In the genomic region with DNA sequence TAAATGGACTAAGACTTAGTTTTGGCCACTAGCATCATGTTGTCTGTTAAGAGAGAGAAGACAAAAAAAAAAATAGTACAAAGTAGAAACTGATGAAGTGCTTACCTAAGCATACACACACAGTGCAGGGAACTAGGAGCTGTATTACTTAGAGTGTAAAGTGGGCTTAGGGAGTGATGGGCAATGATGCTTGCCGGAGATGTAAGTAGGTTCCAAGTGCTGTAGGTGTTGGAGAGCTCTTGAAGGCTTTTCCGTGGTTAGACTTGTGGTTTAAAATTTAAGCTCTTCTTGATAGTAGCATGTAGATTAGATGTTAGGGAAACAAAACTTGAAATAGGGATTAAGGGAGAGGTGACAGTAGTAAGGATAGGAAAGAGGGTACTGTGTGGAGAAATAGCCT, we compare ENCODE assay signal across 8 cellular contexts. TPM values are rescaled to one million over a fixed set of nuclear protein-coding genes. Genes with fewer than 3 reads are reported as not detected.
DNase-seq lines count a peak whose midpoint lies in the region; ATAC-seq and TF ChIP-seq lines count a peak whose summit lies in the region.

No MANE protein-coding gene starts in this region.

- peaks cover 24 to 36% (median 33%) of the 10 kb centered on the region in 11 experiments for H3K9me3 ChIP-seq in BLaER1 treated with 17β-estradiol and CSF1 and Interleukin-3, amounts not matched to agents 10 nM and 100 nM (replicated peaks in 1 of 11)
- peaks cover 18% of the 10 kb centered on the region for H3K9me3 ChIP-seq in HUES64 (ENCODE audit: insufficient read depth, low read depth, low read length)

- peaks cover 12% of the 10 kb centered on the region for H3K9me3 Mint-ChIP-seq in glutamatergic neuron (ENCODE audit: unreplicated experiment)
- H3K9me3 Mint-ChIP-seq in stimulated activated naive CD8-positive, alpha-beta T cell treated with anti-CD3 and anti-CD28 coated beads, Interleukin-15, amount 100 ng/mL, for 72 hours, result peaks cover 10 to 11% of the 10 kb centered on the region in 2 donors

- no peak for TF ChIP-seq CTCF in VCaP (conservative IDR thresholded peaks at IDR 0.05)
- no peak for TF ChIP-seq CTCF in glutamatergic neuron (IDR thresholded peaks at IDR 0.05; ENCODE audit: partially characterized antibody, unreplicated experiment)

- peak overlapping the region; percentile 84 to 97 (median 91) for H3K4me2 ChIP-seq in BLaER1 treated with 17β-estradiol and CSF1 and Interleukin-3, amounts not matched to agents 10 nM and 100 nM

- peak overlapping the region; percentile 65 to 86 (median 82) for H3K4me3 ChIP-seq in BLaER1 treated with 17β-estradiol and CSF1 and Interleukin-3, amounts not matched to agents 10 nM and 100 nM
- peak overlapping the region; percentile 82 for H3K4me3 ChIP-seq in HUES64 (ENCODE audit: low read length)

- H3K9ac ChIP-seq in BLaER1 treated with 17β-estradiol and CSF1 and Interleukin-3, amounts not matched to agents 10 nM and 100 nM, result peak overlapping the region; percentile 96 to 99 (median 98); a peak in 20 of 22 replicates
- no peak overlapping the region for H3K9ac ChIP-seq in HUES64 (ENCODE audit: low read depth, low read length)

- WGBS in HUES64, result 58% methylated on average over 2 of the region's 2 CpGs

- H3K36me3 Mint-ChIP-seq in glutamatergic neuron (ENCODE audit: unreplicated experiment), result peaks cover 9% of the 10 kb centered on the region

- H3K4me1 Mint-ChIP-seq in glutamatergic neuron (ENCODE audit: low read depth, unreplicated experiment), result peaks cover 16% of the 10 kb centered on the region
- H3K4me1 Mint-ChIP-seq in stimulated activated naive CD8-positive, alpha-beta T cell treated with anti-CD3 and anti-CD28 coated beads, Interleukin-15, amount 100 ng/mL, for 72 hours, result peaks cover 70% of the 10 kb centered on the region

- H3K4me3 Mint-ChIP-seq in glutamatergic neuron (ENCODE audit: unreplicated experiment), result peak overlapping the region; percentile 87
- peak overlapping the region; percentile 85 to 88 for H3K4me3 Mint-ChIP-seq in stimulated activated naive CD8-positive, alpha-beta T cell treated with anti-CD3 and anti-CD28 coated beads, Interleukin-15, amount 100 ng/mL, for 72 hours

- peak; percentile 19 for ATAC-seq in stimulated activated naive CD8-positive, alpha-beta T cell treated with anti-CD3 and anti-CD28 coated beads, Interleukin-15, amount 100 ng/mL, for 72 hours
- no peak for ATAC-seq in HG03439 (IDR thresholded peaks at IDR 0.05; ENCODE audit: unreplicated experiment)
- no peak for ATAC-seq in HG03521 (IDR thresholded peaks at IDR 0.05; ENCODE audit: unreplicated experiment)

- DNase-seq in glutamatergic neuron, result no peak
- peak in 1 of 2 donors; percentile 31 for DNase-seq in stimulated activated naive CD8-positive, alpha-beta T cell treated with anti-CD3 and anti-CD28 coated beads, Interleukin-15, amount 100 ng/mL, for 72 hours
- no peak for DNase-seq in stimulated activated CD4-positive, alpha-beta T cell treated with anti-CD3 and anti-CD28 coated beads, Interleukin-12 subunit alpha, Interleukin-12 subunit beta, amount 100 ng/mL, for 4 hours

- H3K36me3 ChIP-seq in BLaER1 treated with 17β-estradiol and CSF1 and Interleukin-3, amounts not matched to agents 10 nM and 100 nM, result peaks cover 0 to 35% (median 27%) of the 10 kb centered on the region in 11 experiments; a peak in 21 of 22 replicates
- H3K36me3 ChIP-seq in HUES64 (ENCODE audit: insufficient read depth, low read length), result no peaks in the 10 kb centered on the region

- peaks cover 28 to 36% (median 34%) of the 10 kb centered on the region in 10 experiments for H3K4me1 ChIP-seq in BLaER1 treated with 17β-estradiol and CSF1 and Interleukin-3, amounts not matched to agents 10 nM and 100 nM
- peaks cover 10% of the 10 kb centered on the region; the same call in 1 of the 2 replicates for H3K4me1 ChIP-seq in HUES64 (ENCODE audit: insufficient read depth, low read length)

- peaks cover 6% of the 10 kb centered on the region for H3K27me3 Mint-ChIP-seq in glutamatergic neuron (ENCODE audit: unreplicated experiment)
- H3K27me3 Mint-ChIP-seq in stimulated activated naive CD8-positive, alpha-beta T cell treated with anti-CD3 and anti-CD28 coated beads, Interleukin-15, amount 100 ng/mL, for 72 hours, result no peaks in the 10 kb centered on the region

- no peak overlapping the region for H3K27ac Mint-ChIP-seq in glutamatergic neuron (ENCODE audit: unreplicated experiment)
- H3K27ac Mint-ChIP-seq in stimulated activated naive CD8-positive, alpha-beta T cell treated with anti-CD3 and anti-CD28 coated beads, Interleukin-15, amount 100 ng/mL, for 72 hours, result peak overlapping the region; percentile 100

- H3K27ac ChIP-seq in BLaER1 treated with 17β-estradiol and CSF1 and Interleukin-3, amounts not matched to agents 10 nM and 100 nM, result peak overlapping the region in 5 of 11 experiments; percentile 98 to 99 (median 99); a peak in 9 of 22 replicates
- H3K27ac ChIP-seq in HUES64 (ENCODE audit: low read depth, low read length) (no peak overlapping the region), VCaP (peak overlapping the region; percentile 98; the same call in 1 of the 2 replicates)

- no peaks in the 10 kb centered on the region for H3K27me3 ChIP-seq in BLaER1 treated with 17β-estradiol and CSF1 and Interleukin-3, amounts not matched to agents 10 nM and 100 nM
- peaks cover 4% of the 10 kb centered on the region; the same call in 1 of the 2 replicates for H3K27me3 ChIP-seq in HUES64 (ENCODE audit: insufficient read depth, low read length)

- H4K20me1 ChIP-seq in BLaER1 treated with 17β-estradiol and CSF1 and Interleukin-3, amounts not matched to agents 10 nM and 100 nM, result peaks cover 0 to 20% (median 9%) of the 10 kb centered on the region in 11 experiments; a peak in 8 of 22 replicates

RNA-seq across cellular contexts. Expression of a gene that starts 34.7 kb away (rescaled TPM):
- polyA plus RNA-seq in HUES64 (2013, experiment 1 of 2), result 10.5 TPM
- 13.5 TPM for polyA plus RNA-seq in HUES64 (2013, experiment 2 of 2)
- total RNA-seq in glutamatergic neuron (ENCODE audit: unreplicated experiment), result 9.7 TPM
